ENCODE assay signal across 18 cellular contexts in the genomic region with DNA sequence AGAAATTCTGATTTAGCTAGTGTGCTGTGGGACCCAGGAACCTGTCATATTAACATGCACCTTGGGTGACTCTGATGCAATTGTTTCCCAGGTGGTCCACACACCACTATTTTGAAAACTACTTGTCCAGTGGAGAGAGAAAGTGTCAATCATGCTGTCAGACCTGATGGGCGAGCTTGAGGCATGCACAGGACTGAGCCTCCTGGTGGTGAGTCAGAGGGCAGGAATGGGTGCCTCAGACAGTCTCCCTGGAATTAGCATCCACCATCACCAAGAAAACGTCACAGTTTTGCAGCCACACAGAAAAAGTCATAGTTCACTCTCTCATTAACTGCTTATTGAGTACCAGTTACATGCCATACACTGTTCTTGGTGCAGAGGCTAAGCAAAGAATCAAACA.
A peak's percentile ranks its signal among the peaks of the same experiment; 100 is the strongest.
DNase-seq lines count a peak whose midpoint lies in the region; ATAC-seq lines count a peak whose summit lies in the region.
"Had no signal": no experiment of that assay in that cellular context is flagged by ENCODE, and none has a peak within 500 bp of the region (broad histone marks: within the 10 kb centered on the region; RNA-seq: fewer than 3 reads in every experiment).

No MANE protein-coding gene starts in this region.

- in situ Hi-C loops in Caki2 (cut with HindIII; ENCODE audit: low pct_unique_long_range_greater_than_20kb, low sequenced_read_pairs) = no loop called here

- no peak for ATAC-seq in GM21717 (IDR thresholded peaks at IDR 0.05; ENCODE audit: unreplicated experiment)
- ATAC-seq in HG03045 (IDR thresholded peaks at IDR 0.05; ENCODE audit: unreplicated experiment) = no peak
- ATAC-seq: left ventricle myocardium superior, right lobe of liver had no signal

- DNase-seq in Caki2 (ENCODE audit: low read depth) (peak; percentile 24), HT1080 (ENCODE audit: low read depth) (peak; percentile 7), astrocyte of the hippocampus (ENCODE audit: low read depth, low spot score) (peak; percentile 17), islet precursor cell (peak; percentile 93), NCI-H2171 treated with DMSO at 0.1 percent for 48 hours (lab: John Stamatoyannopoulos, UW) (no peak)
- DNase-seq in activated effector memory CD4-positive, alpha-beta T cell treated with Interleukin-2 at 50 U/mL for 16 hours = no peak
- DNase-seq: activated CD4-positive, alpha-beta T cell treated with anti-CD3 and anti-CD28 coated beads, Interleukin-2, amount 50 U/mL, for 48 hours; activated effector memory CD4-positive, alpha-beta T cell treated with anti-CD3 and anti-CD28 coated beads, Interleukin-2, amount 50 U/mL, for 16 hours; brain microvascular endothelial cell; colonic mucosa; head of caudate nucleus; Karpas-422; left ventricle myocardium superior; NCI-H1092 treated with DMSO at 0.1 percent for 48 hours; NCI-H2029 treated with DMSO at 0.1 percent for 48 hours; right lobe of liver had no signal

Comparison
In these comparisons a context has a peak if more than half of its experiments do, and no peak if none do; other contexts are left out.
1. DNase-seq: peak in Caki2 (single experiment), HT1080 (single experiment), astrocyte of the hippocampus (single experiment) and islet precursor cell (single experiment); none in NCI-H2171 treated with DMSO at 0.1 percent for 48 hours (single experiment) and activated effector memory CD4-positive, alpha-beta T cell treated with Interleukin-2 at 50 U/mL for 16 hours (single experiment).